ENCODE assay signal across 22 cellular contexts in genomic region chr3:167718582-167718981, GRCh38.
"Had no signal": no experiment of that assay in that cellular context is flagged by ENCODE, and none has a peak within 500 bp of the region (broad histone marks: within the 10 kb centered on the region; RNA-seq: fewer than 3 reads in every experiment).

No MANE protein-coding gene starts in this region.

- H3K27me3 Mint-ChIP-seq: dendritic cell treated with granulocyte-macrophage colony-stimulating factor and Interleukin-4, amounts not matched to agents 40 ng/mL and 50 ng/mL, for 4 days; effector memory CD8-positive, alpha-beta T cell; naive B cell; stimulated activated naive B cell treated with anti-CD40 and anti-IgM and Interleukin-4, amounts not matched to agents 10 μg/mL and 1 μg/mL and 100 μg/mL, for 72 hours had no signal

- H3K9me3 Mint-ChIP-seq: dendritic cell treated with granulocyte-macrophage colony-stimulating factor and Interleukin-4, amounts not matched to agents 40 ng/mL and 50 ng/mL, for 4 days; effector memory CD8-positive, alpha-beta T cell; immature natural killer cell; naive B cell; stimulated activated naive B cell treated with anti-CD40 and anti-IgM and Interleukin-4, amounts not matched to agents 10 μg/mL and 1 μg/mL and 100 μg/mL, for 72 hours had no signal

- H3K4me3 ChIP-seq: esophagus squamous epithelium, left ventricle myocardium inferior, lower lobe of right lung, psoas muscle, right lobe of liver, spleen had no signal

- H3K27ac Mint-ChIP-seq: dendritic cell treated with granulocyte-macrophage colony-stimulating factor and Interleukin-4, amounts not matched to agents 40 ng/mL and 50 ng/mL, for 4 days had no signal

- H3K27ac ChIP-seq: esophagus squamous epithelium, left ventricle myocardium inferior, lower lobe of right lung, neutrophil, psoas muscle, right lobe of liver, spleen had no signal

- FAIRE-seq: colon, kidney had no signal

- H3K4me3 Mint-ChIP-seq: dendritic cell treated with granulocyte-macrophage colony-stimulating factor and Interleukin-4, amounts not matched to agents 40 ng/mL and 50 ng/mL, for 4 days; effector memory CD8-positive, alpha-beta T cell; immature natural killer cell; naive B cell; stimulated activated naive B cell treated with anti-CD40 and anti-IgM and Interleukin-4, amounts not matched to agents 10 μg/mL and 1 μg/mL and 100 μg/mL, for 72 hours had no signal

- H3K9me3 ChIP-seq: esophagus squamous epithelium, left ventricle myocardium inferior, lower lobe of right lung, neutrophil, psoas muscle, right lobe of liver, spleen had no signal

- H3K27me3 ChIP-seq: esophagus squamous epithelium, neutrophil, right lobe of liver, spleen had no signal

- ATAC-seq: effector memory CD8-positive, alpha-beta T cell; left cardiac atrium; lower lobe of right lung; psoas muscle; right lobe of liver; stimulated activated naive B cell treated with anti-CD40 and anti-IgM and Interleukin-4, amounts not matched to agents 10 μg/mL and 1 μg/mL and 100 μg/mL, for 72 hours had no signal

- DNase-seq: effector memory CD8-positive, alpha-beta T cell; esophagus squamous epithelium; foreskin fibroblast; immature natural killer cell; kidney; left cardiac atrium; left ventricle myocardium inferior; lower lobe of right lung; mesenchymal stem cell; naive B cell; psoas muscle; retina; right lobe of liver; spleen; stimulated activated CD4-positive, alpha-beta T cell treated with anti-CD3 and anti-CD28 coated beads, Interleukin-15, amount 100 ng/mL, for 24 hours; stimulated activated CD4-positive, alpha-beta T cell treated with anti-CD3 and anti-CD28 coated beads, Interleukin-1b, Interleukin-23, amount 100 ng/mL, for 48 hours; stimulated activated CD4-positive, alpha-beta T cell treated with anti-CD3 and anti-CD28 coated beads, Interleukin-4, amount 100 ng/mL, for 24 hours; stimulated activated naive B cell treated with anti-CD40 and anti-IgM and Interleukin-4, amounts not matched to agents 10 μg/mL and 1 μg/mL and 100 μg/mL, for 72 hours; trophoblast cell had no signal

- H3K4me1 ChIP-seq: lower lobe of right lung had no signal
